Comparison of ENCODE assay signal across 11 cellular contexts in genomic region chr14:77076118-77076631, GRCh38. TPM values are rescaled to one million over a fixed set of nuclear protein-coding genes. Genes with fewer than 3 reads are reported as not detected.
DNase-seq lines count a peak whose midpoint lies in the region; ATAC-seq, FAIRE-seq and TF ChIP-seq lines count a peak whose summit lies in the region.
"Had no signal": no experiment of that assay in that cellular context is flagged by ENCODE, and none has a peak within 500 bp of the region (broad histone marks: within the 10 kb centered on the region; RNA-seq: fewer than 3 reads in every experiment).

No MANE protein-coding gene starts in this region.

- DNase-seq in HCEC 1CT (peak; percentile 22), dedifferentiated amniotic fluid mesenchymal stem cell (ENCODE audit: extremely low spot score) (peak; percentile 32), kidney (peak; percentile 92), sciatic nerve (ENCODE audit: low spot score) (no peak), ecto neural progenitor cell (ENCODE audit: low spot score) (no peak), NCI-H2107 (lab: John Stamatoyannopoulos, UW) (no peak)
- no peak for DNase-seq in stimulated activated CD4-positive, alpha-beta T cell treated with anti-CD3 and anti-CD28 coated beads, Interleukin-4, amount 100 ng/mL, for 4 hours
- DNase-seq: activated T-cell treated with anti-CD3 and anti-CD28 coated beads, Interleukin-2, amount 50 U/mL, for 1 hour; CD4-positive, alpha-beta T cell; MG63 had no signal

- peak overlapping the region in 1 of 2 donors; percentile 54 for H3K9ac ChIP-seq in kidney (ENCODE audit: low read length in 2 of 2)

- peak overlapping the region; percentile 90 to 97 for H3K27ac ChIP-seq in kidney (ENCODE audit: low read depth in 2 of 2, low read length in 2 of 2)

- peaks cover 4 to 8% of the 10 kb centered on the region in 2 donors for H3K4me1 ChIP-seq in kidney (ENCODE audit: control insufficient read depth in 1 of 2, insufficient read depth in 1 of 2, low read depth in 1 of 2, low read length in 2 of 2)

- TF ChIP-seq CTCF in kidney (IDR thresholded peaks at IDR 0.05; ENCODE audit: borderline replicate concordance, extremely low read depth, insufficient read depth) = no peak

- no peak for FAIRE-seq in kidney (lab: Jason Lieb, UNC)

- H3K4me3 ChIP-seq in kidney (ENCODE audit: low read length in 2 of 2) = peak overlapping the region; percentile 30 to 51
- H3K4me3 ChIP-seq: MG63 had no signal

- no peaks in the 10 kb centered on the region for H3K36me3 ChIP-seq in kidney (ENCODE audit: control insufficient read depth in 1 of 2, insufficient read depth in 2 of 2, low read length in 2 of 2)
- H3K36me3 ChIP-seq: MG63 had no signal

- H3K9me3 ChIP-seq in kidney (ENCODE audit: control insufficient read depth in 1 of 2, low read length in 2 of 2) = no peaks in the 10 kb centered on the region
- H3K9me3 ChIP-seq: MG63 had no signal

- intact Hi-C loops in kidney (cut with DNase I) = no loop called here
- intact Hi-C loops in sciatic nerve (cut with DNase I) = no loop called here

- ATAC-seq in sciatic nerve (peak; percentile 97), HG03442 (IDR thresholded peaks at IDR 0.05; ENCODE audit: unreplicated experiment) (no peak)

RNA-seq across cellular contexts. Expression of gene CIPC, which starts 21.9 kb away (rescaled TPM):
- total RNA-seq in kidney (23.5 TPM), sciatic nerve (39.5 TPM)
- polyA plus RNA-seq in kidney (ENCODE audit: insufficient read depth, low read depth, low replicate concordance) = 12.8 TPM

RNA-seq across cellular contexts. Expression of gene IRF2BPL, which starts 47.7 kb away (rescaled TPM):
- total RNA-seq in kidney (97.1 TPM), sciatic nerve (59.6 TPM)
- polyA plus RNA-seq in kidney (ENCODE audit: insufficient read depth, low read depth, low replicate concordance) = 15.7 TPM

Comparison
In these comparisons a context has a peak if more than half of its experiments do, and no peak if none do; other contexts are left out.
1. DNase-seq: peak in HCEC 1CT (single experiment), dedifferentiated amniotic fluid mesenchymal stem cell (single experiment) and kidney (single experiment); none in sciatic nerve (single experiment), ecto neural progenitor cell (single experiment), stimulated activated CD4-positive, alpha-beta T cell treated with anti-CD3 and anti-CD28 coated beads, Interleukin-4, amount 100 ng/mL, for 4 hours (0 of 2) and NCI-H2107 (single experiment).